ENCODE assay signal across 9 cellular contexts in the genomic region with DNA sequence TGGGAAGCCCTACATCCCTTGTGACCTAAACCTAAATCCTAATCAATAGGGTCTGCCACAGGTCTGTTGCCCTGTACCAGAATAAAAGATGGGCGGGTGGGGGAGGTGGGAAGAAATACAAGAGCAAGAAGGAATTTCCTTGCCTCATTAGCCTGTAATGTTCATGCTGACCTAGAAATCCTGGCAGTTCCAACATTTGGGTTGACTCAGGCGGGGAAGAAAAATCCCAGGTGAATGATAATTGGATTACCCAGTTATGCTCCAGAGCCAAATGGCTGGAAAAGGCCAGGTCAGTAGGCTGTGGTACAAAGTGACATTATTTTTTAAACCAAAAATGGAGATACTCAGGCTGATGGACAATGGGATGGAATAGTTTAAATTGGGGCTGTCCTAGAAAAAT. TPM values are rescaled to one million over a fixed set of nuclear protein-coding genes. Genes with fewer than 3 reads are reported as not detected.
DNase-seq lines count a peak whose midpoint lies in the region; ATAC-seq and TF ChIP-seq lines count a peak whose summit lies in the region.
"Had no signal": no experiment of that assay in that cellular context is flagged by ENCODE, and none has a peak within 500 bp of the region (broad histone marks: within the 10 kb centered on the region; RNA-seq: fewer than 3 reads in every experiment).

No MANE protein-coding gene starts in this region.

- POLR2A ChIA-PET in T-cell (lab: Charles Lee) = interaction anchor here in 1 of 2 donors (0.6 kb wide), 2 partner anchors 26 to 114 kb away, joined by 3 to 5 read pairs; no protein-coding TSS in a partner anchor

- peaks cover 8% of the 10 kb centered on the region; the same call in 1 of the 2 replicates for H4K20me1 ChIP-seq in GM23248 (ENCODE audit: insufficient read depth)

- in situ Hi-C loops in GM23248 (cut with MboI) = no loop called here

- peaks cover 48% of the 10 kb centered on the region for H3K4me1 ChIP-seq in GM23248 (ENCODE audit: insufficient read depth)
- peaks cover 47 to 60% (median 58%) of the 10 kb centered on the region in 3 donors for H3K4me1 ChIP-seq in skeletal muscle tissue (ENCODE audit: control insufficient read depth in 3 of 3, insufficient read depth in 3 of 3, low read length in 3 of 3)

- H3K9me3 Mint-ChIP-seq in T-cell = no peaks in the 10 kb centered on the region

- H3K27ac ChIP-seq in GM23248 (peak overlapping the region; percentile 83), skeletal muscle tissue (ENCODE audit: low read depth, low read length) (peak overlapping the region; percentile 94)

- H3K9me2 ChIP-seq in GM23248 (ENCODE audit: insufficient read depth) = no peaks in the 10 kb centered on the region

- 0% methylated on average over 2 of the region's 2 CpGs for WGBS in GM23248 (ENCODE audit: low coverage in 1 of 2, low lambda C conversion rate in 2 of 2, missing lambda C conversion rate in 2 of 2), 2 experiments

- no peak for ATAC-seq in T-cell (replicated peaks in 1 of 4)
- ATAC-seq in HG03139 (IDR thresholded peaks at IDR 0.05; ENCODE audit: unreplicated experiment) = no peak

- peaks cover 65% of the 10 kb centered on the region for H3K79me2 ChIP-seq in GM23248 (ENCODE audit: insufficient read depth)

- peaks cover 50 to 61% (median 58%) of the 10 kb centered on the region in 3 donors for H3K4me1 Mint-ChIP-seq in T-cell

- CTCF ChIA-PET in T-cell (lab: Charles Lee) = no interaction called here

- no peaks in the 10 kb centered on the region for H3K27me3 ChIP-seq in GM23248 (replicated peaks; ENCODE audit: insufficient read depth)
- H3K27me3 ChIP-seq in skeletal muscle tissue (ENCODE audit: control insufficient read depth in 3 of 3, insufficient read depth in 3 of 3, low read length in 3 of 3) = no peaks in the 10 kb centered on the region

- no peaks in the 10 kb centered on the region for H3K27me3 Mint-ChIP-seq in T-cell

- H3K9ac ChIP-seq in GM23248 = peak overlapping the region; percentile 88
- peak overlapping the region; percentile 82 to 87 (median 85) for H3K9ac ChIP-seq in skeletal muscle tissue (ENCODE audit: low read depth in 1 of 3, low read length in 3 of 3)

- peak overlapping the region; percentile 88 to 93 (median 93) for H3K4me3 Mint-ChIP-seq in T-cell

- H3K36me3 Mint-ChIP-seq in T-cell = peaks cover 8% of the 10 kb centered on the region

- H3K9me3 ChIP-seq in GM23248 (ENCODE audit: low read depth) = no peaks in the 10 kb centered on the region
- no peaks in the 10 kb centered on the region for H3K9me3 ChIP-seq in skeletal muscle tissue (ENCODE audit: control insufficient read depth in 3 of 3, low read length in 3 of 3)

- H2AFZ ChIP-seq in GM23248 = no peak overlapping the region

- H3K4me3 ChIP-seq in GM23248 (peak overlapping the region; percentile 94), fibroblast of the aortic adventitia (ENCODE audit: low read depth, low read length) (peak overlapping the region; percentile 82), skeletal muscle tissue (ENCODE audit: low read length in 3 of 3) (peak overlapping the region; percentile 77 to 87 (median 80))

- H3K4me2 ChIP-seq in GM23248 (ENCODE audit: unreplicated experiment) = peak overlapping the region; percentile 87

- DNase-seq in GM23248 (peak; percentile 66), T-cell (no peak), fibroblast of the aortic adventitia (ENCODE audit: low read depth) (peak; percentile 49), NCI-H2029 treated with DMSO at 0.1 percent for 48 hours (lab: John Stamatoyannopoulos, UW) (no peak), NCI-H1694 (lab: John Stamatoyannopoulos, UW) (no peak)
- no peak for DNase-seq in stimulated activated CD4-positive, alpha-beta T cell treated with anti-CD3 and anti-CD28 coated beads, Interleukin-1b, Interleukin-23, amount 100 ng/mL, for 48 hours

- TF ChIP-seq CTCF in fibroblast of the aortic adventitia (IDR thresholded peaks at IDR 0.05; ENCODE audit: insufficient read depth, low read length) = no peak

- peak overlapping the region; percentile 86 to 88 for H3K27ac Mint-ChIP-seq in T-cell

- peaks cover 62% of the 10 kb centered on the region for H3F3A ChIP-seq in GM23248 (ENCODE audit: insufficient read depth)

- H3K36me3 ChIP-seq in GM23248 (ENCODE audit: low read depth) (peaks cover 12% of the 10 kb centered on the region; the same call in 1 of the 2 replicates), skeletal muscle tissue (ENCODE audit: control insufficient read depth in 3 of 3, insufficient read depth in 3 of 3, low read length in 3 of 3) (peaks cover 0 to 5% (median 0%) of the 10 kb centered on the region in 3 donors)

RNA-seq across cellular contexts. Expression of gene A3GALT2, which starts 27.3 kb away (rescaled TPM):
- total RNA-seq in GM23248 (2014; rRNA removed; shearing (Covaris generic)) = not detected in 2 replicates
- polyA plus RNA-seq in GM23248 (2016; fragmentation: Nextera tagmentation; extraction: Ambion mirVana) = not detected in 2 replicates
- total RNA-seq in T-cell = under 1 TPM in 1 of 5 donors, not detected in 4; 0.26 TPM
- total RNA-seq in fibroblast of the aortic adventitia (ENCODE audit: low replicate concordance) = not detected in 2 replicates
- not detected for total RNA-seq in skeletal muscle tissue
- total RNA-seq: T-helper 2 cell treated with Interferon-gamma antibody and Interleukin-4, amounts not matched to agents 100 ng/mL and 5 ng/mL, for 36 hours had no signal

Comparison
In these comparisons a context has a peak if more than half of its experiments do, and no peak if none do; other contexts are left out.
1. DNase-seq: peak in GM23248 (single experiment) and fibroblast of the aortic adventitia (single experiment); none in T-cell (0 of 34), stimulated activated CD4-positive, alpha-beta T cell treated with anti-CD3 and anti-CD28 coated beads, Interleukin-1b, Interleukin-23, amount 100 ng/mL, for 48 hours (single experiment), NCI-H2029 treated with DMSO at 0.1 percent for 48 hours (single experiment) and NCI-H1694 (single experiment).
2. Peak in every context shown above with its lines, with median percentiles within 50 percentile points of each other: H3K4me3 ChIP-seq.